8 cellular contexts compared by ENCODE assay signal in the genomic region with DNA sequence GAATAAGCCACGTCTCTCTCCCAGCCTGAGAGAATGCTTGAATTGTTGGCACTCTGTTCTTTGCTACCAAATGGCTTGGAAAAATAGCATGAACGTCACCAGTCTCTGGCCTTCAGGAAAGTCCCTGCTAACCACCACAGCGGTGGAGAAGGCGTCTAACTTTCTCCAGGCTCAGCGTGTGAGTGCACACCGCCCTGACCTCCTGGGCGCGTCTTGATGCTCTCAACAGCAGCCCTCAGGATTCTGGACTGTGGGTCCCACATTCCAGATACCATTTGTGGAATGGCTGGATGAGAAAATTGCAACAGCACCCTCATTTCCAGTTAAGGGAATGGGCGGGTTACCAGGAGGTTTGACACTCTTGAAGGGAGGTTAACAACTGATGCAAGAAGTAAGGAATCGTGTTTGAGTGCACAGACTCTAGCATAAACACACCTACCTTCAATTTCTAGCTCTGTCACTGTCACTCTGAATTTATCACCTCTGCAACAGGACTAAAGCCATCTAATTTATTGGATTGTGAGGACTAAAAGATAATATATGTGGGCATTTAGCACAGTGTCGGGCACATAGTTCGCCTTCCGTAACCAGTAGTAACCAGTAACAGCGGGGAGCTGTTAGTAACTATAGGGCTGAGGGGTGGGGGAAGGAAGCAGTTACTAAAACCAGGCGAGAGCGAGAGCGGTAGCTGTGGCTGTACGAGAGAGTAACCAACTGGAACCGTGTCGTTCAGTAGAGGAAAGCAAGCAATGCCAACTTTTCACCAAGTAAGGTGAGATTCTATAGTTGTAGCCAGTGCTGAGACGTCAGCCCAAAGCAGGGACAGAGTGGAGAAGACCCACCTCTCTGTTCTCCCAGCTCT. TPM values are rescaled to one million over a fixed set of nuclear protein-coding genes. Genes with fewer than 3 reads are reported as not detected.
DNase-seq lines count a peak whose midpoint lies in the region; ATAC-seq and TF ChIP-seq lines count a peak whose summit lies in the region.

No MANE protein-coding gene starts in this region.

- CTCF ChIA-PET in activated CD8-positive, alpha-beta T cell treated with anti-CD3 and anti-CD28 coated beads, Interleukin-2, amount 10 ng/mL, durations not matched to agents 7 days and 5 days (lab: Charles Lee), result interaction anchor here (0.9 to 5.9 kb wide), 15 partner anchors 11 to 454 kb away, joined by 3 to 60 read pairs (median 6); partner anchors contain the start of genes CD274 and JAK2

- H3K27ac ChIP-seq in fibroblast of lung (ENCODE audit: insufficient read depth, low read length), result peak overlapping the region; percentile 79
- H3K27ac ChIP-seq in psoas muscle, result peak overlapping the region; percentile 92

- intact Hi-C loops in psoas muscle (cut with DNase I) (loop anchor here in 1 of 2 donors (5.0 to 10.0 kb wide), 3 partner anchors 149 to 694 kb away; partner anchors contain the start of genes AK3 and ERMP1), lower leg skin (cut with DNase I; ENCODE audit: low total_unique reads) (no loop called here)

- H3K9me3 Mint-ChIP-seq in activated CD8-positive, alpha-beta T cell treated with anti-CD3 and anti-CD28 coated beads, Interleukin-2, amount 10 ng/mL, durations not matched to agents 7 days and 5 days (ENCODE audit: insufficient read depth), result no peaks in the 10 kb centered on the region

- H2AFZ ChIP-seq in fibroblast of lung (ENCODE audit: low read length), result peak overlapping the region; percentile 86

- peak overlapping the region; percentile 83 for H3K4me2 ChIP-seq in fibroblast of lung (ENCODE audit: extremely low read depth, insufficient read depth, low read length)

- POLR2A ChIA-PET in activated CD8-positive, alpha-beta T cell treated with anti-CD3 and anti-CD28 coated beads, Interleukin-2, amount 10 ng/mL, durations not matched to agents 7 days and 5 days (lab: Charles Lee), result interaction anchor here (0.6 to 2.5 kb wide), 14 partner anchors 10 to 698 kb away, joined by 3 to 26 read pairs (median 4); partner anchors contain the start of genes CD274, INSL6 and RIC1

- H3K36me3 ChIP-seq in fibroblast of lung (ENCODE audit: control insufficient read depth, insufficient read depth, low read length) (no peaks in the 10 kb centered on the region), psoas muscle (ENCODE audit: insufficient read depth in 1 of 2, low read depth in 1 of 2) (peaks cover 2 to 15% of the 10 kb centered on the region in 2 donors)

- peak; percentile 62 for ATAC-seq in GM19463 (IDR thresholded peaks at IDR 0.05; ENCODE audit: unreplicated experiment)
- ATAC-seq in HG03521 (IDR thresholded peaks at IDR 0.05; ENCODE audit: unreplicated experiment), result peak; percentile 58
- ATAC-seq in activated CD8-positive, alpha-beta T cell treated with anti-CD3 and anti-CD28 coated beads, Interleukin-2, amount 10 ng/mL, durations not matched to agents 7 days and 5 days, result peak; percentile 18
- ATAC-seq in psoas muscle, result peak; percentile 16 to 38 (median 26)

- peak overlapping the region; percentile 96 for H3K27ac Mint-ChIP-seq in activated CD8-positive, alpha-beta T cell treated with anti-CD3 and anti-CD28 coated beads, Interleukin-2, amount 10 ng/mL, durations not matched to agents 7 days and 5 days

- H3K9ac ChIP-seq in fibroblast of lung (ENCODE audit: insufficient read depth, low read length), result peak overlapping the region; percentile 11

- no peaks in the 10 kb centered on the region for H3K27me3 Mint-ChIP-seq in activated CD8-positive, alpha-beta T cell treated with anti-CD3 and anti-CD28 coated beads, Interleukin-2, amount 10 ng/mL, durations not matched to agents 7 days and 5 days (ENCODE audit: low read depth)

- TF ChIP-seq CTCF in fibroblast of lung (conservative IDR thresholded peaks at IDR 0.05 in 1 of 2, IDR thresholded peaks at IDR 0.05 in 1 of 2; ENCODE audit: low read depth in 1 of 2, low read length in 2 of 2) (no peak), psoas muscle (IDR thresholded peaks at IDR 0.05) (no peak), lower leg skin (IDR thresholded peaks at IDR 0.05) (no peak)

- peaks cover 29% of the 10 kb centered on the region for H3K4me1 Mint-ChIP-seq in activated CD8-positive, alpha-beta T cell treated with anti-CD3 and anti-CD28 coated beads, Interleukin-2, amount 10 ng/mL, durations not matched to agents 7 days and 5 days (ENCODE audit: low read depth)

- H3K36me3 Mint-ChIP-seq in activated CD8-positive, alpha-beta T cell treated with anti-CD3 and anti-CD28 coated beads, Interleukin-2, amount 10 ng/mL, durations not matched to agents 7 days and 5 days (ENCODE audit: low read depth), result peaks cover 25% of the 10 kb centered on the region

- no peaks in the 10 kb centered on the region for H3K9me3 ChIP-seq in fibroblast of lung (ENCODE audit: control insufficient read depth, insufficient read depth, low read depth, low read length)
- H3K9me3 ChIP-seq in psoas muscle, result no peaks in the 10 kb centered on the region

- no peaks in the 10 kb centered on the region for H3K79me2 ChIP-seq in fibroblast of lung (ENCODE audit: control insufficient read depth, insufficient read depth, low read length)

- H3K27me3 ChIP-seq in fibroblast of lung (ENCODE audit: control insufficient read depth, insufficient read depth, low read length) (no peaks in the 10 kb centered on the region), psoas muscle (ENCODE audit: insufficient read depth in 3 of 3, low read length in 2 of 3) (no peaks in the 10 kb centered on the region)

- TF ChIP-seq POLR2A in lower leg skin (IDR thresholded peaks at IDR 0.05), result no peak

- H3K4me3 Mint-ChIP-seq in activated CD8-positive, alpha-beta T cell treated with anti-CD3 and anti-CD28 coated beads, Interleukin-2, amount 10 ng/mL, durations not matched to agents 7 days and 5 days, result peak overlapping the region; percentile 96

- H3K4me1 ChIP-seq in fibroblast of lung (ENCODE audit: control insufficient read depth, extremely low read depth, insufficient read depth, low read length), result peaks cover 5% of the 10 kb centered on the region
- H3K4me1 ChIP-seq in psoas muscle, result peaks cover 15% of the 10 kb centered on the region

- H3K4me3 ChIP-seq in fibroblast of lung (replicated peaks in 1 of 4; ENCODE audit: control extremely low read depth in 1 of 4, insufficient read depth in 1 of 4, low read depth in 3 of 4, low read length in 4 of 4), result peak overlapping the region; percentile 41 to 83 (median 71)
- peak overlapping the region; percentile 70 for H3K4me3 ChIP-seq in psoas muscle
- H3K4me3 ChIP-seq in lower leg skin (ENCODE audit: low read depth, poor library complexity, severe bottlenecking), result no peak overlapping the region

- H4K20me1 ChIP-seq in fibroblast of lung (ENCODE audit: control insufficient read depth, extremely low read depth, insufficient read depth, low read length), result no peaks in the 10 kb centered on the region

- DNase-seq in CD1c-positive myeloid dendritic cell (ENCODE audit: extremely low spot score) (peak; percentile 35), fibroblast of lung (ENCODE audit: low read depth in 2 of 2) (peak; percentile 39 to 72), psoas muscle (no peak), lower leg skin (ENCODE audit: low spot score in 2 of 2) (no peak), 8988T (no peak)
- DNase-seq in activated CD8-positive, alpha-beta T cell treated with anti-CD3 and anti-CD28 coated beads, Interleukin-2, amount 10 ng/mL, durations not matched to agents 7 days and 5 days, result peak; percentile 37

- WGBS in psoas muscle, 3 donors, result 58 to 69% (median 58%) methylated on average over 21 of the region's 21 CpGs
- 60 to 69% methylated on average over 21 of the region's 21 CpGs for WGBS in lower leg skin, 2 donors

RNA-seq across cellular contexts. Expression of gene PLGRKT, which starts 0.8 kb away (rescaled TPM):
- total RNA-seq in activated CD8-positive, alpha-beta T cell treated with anti-CD3 and anti-CD28 coated beads, Interleukin-2, amount 10 ng/mL, durations not matched to agents 7 days and 5 days, result 10 to 100 TPM; 30.5 to 30.7 TPM
- total RNA-seq in fibroblast of lung (12.6 and 17.3 TPM in 2 replicates), psoas muscle (10 to 100 TPM; 21.4 to 32.2 (median 26.8) TPM), lower leg skin (10 to 100 TPM in 2 of 4 donors, 1 to 10 TPM in 2; 6.1 to 15.3 (median 9.1) TPM)
- polyA plus RNA-seq in fibroblast of lung (21.6 and 22.8 TPM in 2 replicates), psoas muscle (10 to 100 TPM; 25.0 to 50.4 (median 25.5) TPM)
- polyA plus RNA-seq in fibroblast of lung (2012), result 24.6 and 25.3 TPM in 2 replicates
- polyA minus RNA-seq in fibroblast of lung (ENCODE audit: low replicate concordance), result 1.4 and 2.9 TPM in 2 replicates

RNA-seq across cellular contexts. Expression of gene CD274, which starts 11.8 kb away (rescaled TPM):
- 1 to 10 TPM; 4.0 to 4.9 TPM for total RNA-seq in activated CD8-positive, alpha-beta T cell treated with anti-CD3 and anti-CD28 coated beads, Interleukin-2, amount 10 ng/mL, durations not matched to agents 7 days and 5 days
- total RNA-seq in fibroblast of lung, result 3.3 and 5.9 TPM in 2 replicates
- polyA plus RNA-seq in fibroblast of lung, result 3.1 and 4.8 TPM in 2 replicates
- polyA plus RNA-seq in fibroblast of lung (2012), result 1.3 and 3.5 TPM in 2 replicates
- 0.85 and 7.2 TPM in 2 replicates for polyA minus RNA-seq in fibroblast of lung (ENCODE audit: low replicate concordance)
- 1 to 10 TPM in 3 of 4 donors, under 1 TPM in 1; 0.93 to 4.6 (median 2.1) TPM for total RNA-seq in psoas muscle
- 1 to 10 TPM in 2 of 3 donors, under 1 TPM in 1; 0.69 to 3.3 (median 2.5) TPM for polyA plus RNA-seq in psoas muscle
- 1 to 10 TPM in 1 of 4 donors, under 1 TPM in 3; 0.08 to 1.5 (median 0.50) TPM for total RNA-seq in lower leg skin

Comparison
In these comparisons a context has a peak if more than half of its experiments do, and no peak if none do; other contexts are left out.
1. DNase-seq: peak in CD1c-positive myeloid dendritic cell (single experiment), activated CD8-positive, alpha-beta T cell treated with anti-CD3 and anti-CD28 coated beads, Interleukin-2, amount 10 ng/mL, durations not matched to agents 7 days and 5 days (single experiment) and fibroblast of lung (2 of 2); none in psoas muscle (0 of 2), lower leg skin (0 of 2) and 8988T (single experiment).
2. Peak in every context shown above with its lines, with median percentiles within 50 percentile points of each other: ATAC-seq.